In genomic region chr17:41666336-41666680, GRCh38 we compare ENCODE assay signal across 9 cellular contexts. TPM values are rescaled to one million over a fixed set of nuclear protein-coding genes. Genes with fewer than 3 reads are reported as not detected.
DNase-seq lines count a peak whose midpoint lies in the region; TF ChIP-seq lines count a peak whose summit lies in the region.
"Had no signal": no experiment of that assay in that cellular context is flagged by ENCODE, and none has a peak within 500 bp of the region (broad histone marks: within the 10 kb centered on the region; RNA-seq: fewer than 3 reads in every experiment).

No MANE protein-coding gene starts in this region.

- peak overlapping the region; percentile 58 for H3K4me3 ChIP-seq in WERI-Rb-1 (ENCODE audit: low read depth, low read length)

- DNase-seq in ELR (ENCODE audit: low read depth) (peak; percentile 78), HEK293T (ENCODE audit: extremely low spot score) (peak; percentile 32), NCI-H1092 treated with DMSO at 0.1 percent for 48 hours (lab: John Stamatoyannopoulos, UW) (peak; percentile 85), WERI-Rb-1 (peak; percentile 44), chondrocyte (ENCODE audit: low spot score) (no peak), medulla oblongata (ENCODE audit: extremely low spot score) (peak; percentile 33), retina (no peak)
- peak; percentile 49 to 51 for DNase-seq in stimulated activated CD8-positive, alpha-beta memory T cell treated with anti-CD3 and anti-CD28 coated beads, Interleukin-2, amount 100 ng/mL, for 48 hours (ENCODE audit: low read depth in 2 of 2)

- no peaks in the 10 kb centered on the region for H3K36me3 Mint-ChIP-seq in chondrocyte (ENCODE audit: low read depth)

- no peaks in the 10 kb centered on the region for H3K27me3 ChIP-seq in WERI-Rb-1 (ENCODE audit: insufficient read depth, low read depth, severe bottlenecking)

- peaks cover 15% of the 10 kb centered on the region for H3K4me1 Mint-ChIP-seq in chondrocyte (ENCODE audit: low read depth)

- H3K36me3 ChIP-seq in WERI-Rb-1, result no peaks in the 10 kb centered on the region

- H3K27ac Mint-ChIP-seq in chondrocyte (ENCODE audit: unreplicated experiment), result peak overlapping the region; percentile 94

- no peaks in the 10 kb centered on the region for H3K9me3 ChIP-seq in WERI-Rb-1 (ENCODE audit: severe bottlenecking)

- H3K27me3 Mint-ChIP-seq in chondrocyte (ENCODE audit: low read depth), result no peaks in the 10 kb centered on the region

- peak overlapping the region; percentile 78 for H3K27ac ChIP-seq in WERI-Rb-1

- no peak for TF ChIP-seq CTCF in WERI-Rb-1 (IDR thresholded peaks at IDR 0.05; ENCODE audit: low read depth, low read length)
- TF ChIP-seq CTCF in chondrocyte (IDR thresholded peaks at IDR 0.05), result no peak

- CTCF ChIA-PET in HEK293T (lab: Yijun Ruan, JAX), result interaction anchor here (0.5 to 8.3 kb wide), 14 partner anchors 12 to 178 kb away, joined by 3 to 104 read pairs (median 4); partner anchors contain the start of gene EIF1

- H3K4me3 Mint-ChIP-seq in chondrocyte (ENCODE audit: unreplicated experiment), result peak overlapping the region; percentile 72

- H3K9me3 Mint-ChIP-seq in chondrocyte (ENCODE audit: low read depth), result no peaks in the 10 kb centered on the region

- POLR2A ChIA-PET in HEK293T (lab: Yijun Ruan, JAX), result interaction anchor here (0.6 to 9.2 kb wide), 14 partner anchors 10 to 1156 kb away, joined by 3 to 145 read pairs (median 4); partner anchors contain the start of gene EIF1

TF ChIP-seq in HEK293T, 16 proteins besides CTCF, POLR2A, EP300 and RAD21:
- TF ChIP-seq PKNOX1 (IDR thresholded peaks at IDR 0.05) (no peak), LEF1 (IDR thresholded peaks at IDR 0.05; ENCODE audit: borderline replicate concordance) (no peak), CTBP1 (IDR thresholded peaks at IDR 0.05; ENCODE audit: borderline replicate concordance) (no peak), L3MBTL2 (conservative IDR thresholded peaks at IDR 0.05) (0 out of 2 replicates have a peak, but pooled peaks have one; percentile 2), HDGF (IDR thresholded peaks at IDR 0.05; ENCODE audit: borderline replicate concordance) (no peak), TARDBP (IDR thresholded peaks at IDR 0.05) (no peak)

RNA-seq across cellular contexts. Expression of gene EIF1, which starts 22.4 kb away (rescaled TPM):
- total RNA-seq in chondrocyte, result 572 to 1,015 TPM (median 990 TPM) in 3 replicates

RNA-seq across cellular contexts. Expression of gene KRT17, which starts 41.9 kb away (rescaled TPM):
- 183 to 261 TPM (median 258 TPM) in 3 replicates for total RNA-seq in chondrocyte

RNA-seq across cellular contexts. Expression of gene GAST, which starts 45.8 kb away (rescaled TPM):
- total RNA-seq in chondrocyte, result not detected in 3 replicates
- total RNA-seq: T-helper 1 cell treated with Interleukin-12 subunit alpha and Interleukin-12 subunit beta and Interleukin-4 antibody, amounts not matched to agents 30 ng/mL and 1 ng/mL, for 36 hours had no signal

RNA-seq across cellular contexts. Expression of gene KRT16, which starts 53.7 kb away (rescaled TPM):
- 3.9 to 5.9 TPM (median 5.5 TPM) in 3 replicates for total RNA-seq in chondrocyte
- total RNA-seq: T-helper 1 cell treated with Interleukin-12 subunit alpha and Interleukin-12 subunit beta and Interleukin-4 antibody, amounts not matched to agents 30 ng/mL and 1 ng/mL, for 36 hours had no signal

Comparison
In these comparisons a context has a peak if more than half of its experiments do, and no peak if none do; other contexts are left out.
1. DNase-seq: peak in ELR (single experiment), HEK293T (single experiment), NCI-H1092 treated with DMSO at 0.1 percent for 48 hours (single experiment), WERI-Rb-1 (single experiment), medulla oblongata (single experiment) and stimulated activated CD8-positive, alpha-beta memory T cell treated with anti-CD3 and anti-CD28 coated beads, Interleukin-2, amount 100 ng/mL, for 48 hours (2 of 2); none in chondrocyte (single experiment) and retina (single experiment).